8 cellular contexts compared by ENCODE assay signal in the genomic region with DNA sequence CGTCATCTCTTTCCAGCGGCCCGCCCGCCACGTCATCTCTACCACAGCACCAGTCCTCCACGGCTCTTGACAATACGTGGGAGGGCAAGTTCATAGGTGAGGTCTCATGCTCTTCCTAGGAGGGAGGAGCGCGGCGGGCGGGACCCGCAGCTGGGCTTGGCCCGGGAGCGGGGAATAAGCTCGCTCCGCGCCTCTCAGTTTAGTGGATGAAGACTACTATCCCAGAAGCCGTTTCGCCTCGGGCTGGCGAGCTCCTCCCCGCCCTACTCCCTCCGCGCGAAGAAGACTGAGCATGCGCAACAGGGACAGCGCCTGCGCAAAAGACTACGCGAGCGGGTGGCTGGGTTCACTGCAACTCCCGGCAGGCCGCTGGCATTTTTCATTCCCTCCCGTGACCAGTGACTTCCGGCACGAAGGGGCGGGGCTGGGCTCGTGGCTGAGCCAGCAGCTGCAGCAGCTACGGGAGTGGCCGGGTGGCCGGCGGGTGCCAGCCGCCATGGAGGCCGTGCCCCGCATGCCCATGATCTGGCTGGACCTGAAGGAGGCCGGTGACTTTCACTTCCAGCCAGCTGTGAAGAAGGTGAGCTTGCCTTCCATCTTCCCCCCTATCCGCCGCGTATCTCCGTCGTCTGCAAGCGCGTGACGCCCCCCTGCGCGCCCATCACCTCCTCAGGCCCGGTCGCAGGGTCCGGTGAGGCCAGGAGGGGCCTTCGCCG. TPM values are rescaled to one million over a fixed set of nuclear protein-coding genes. Genes with fewer than 3 reads are reported as not detected.
DNase-seq lines count a peak whose midpoint lies in the region; ATAC-seq, FAIRE-seq and TF ChIP-seq lines count a peak whose summit lies in the region.

A gene with protein sequence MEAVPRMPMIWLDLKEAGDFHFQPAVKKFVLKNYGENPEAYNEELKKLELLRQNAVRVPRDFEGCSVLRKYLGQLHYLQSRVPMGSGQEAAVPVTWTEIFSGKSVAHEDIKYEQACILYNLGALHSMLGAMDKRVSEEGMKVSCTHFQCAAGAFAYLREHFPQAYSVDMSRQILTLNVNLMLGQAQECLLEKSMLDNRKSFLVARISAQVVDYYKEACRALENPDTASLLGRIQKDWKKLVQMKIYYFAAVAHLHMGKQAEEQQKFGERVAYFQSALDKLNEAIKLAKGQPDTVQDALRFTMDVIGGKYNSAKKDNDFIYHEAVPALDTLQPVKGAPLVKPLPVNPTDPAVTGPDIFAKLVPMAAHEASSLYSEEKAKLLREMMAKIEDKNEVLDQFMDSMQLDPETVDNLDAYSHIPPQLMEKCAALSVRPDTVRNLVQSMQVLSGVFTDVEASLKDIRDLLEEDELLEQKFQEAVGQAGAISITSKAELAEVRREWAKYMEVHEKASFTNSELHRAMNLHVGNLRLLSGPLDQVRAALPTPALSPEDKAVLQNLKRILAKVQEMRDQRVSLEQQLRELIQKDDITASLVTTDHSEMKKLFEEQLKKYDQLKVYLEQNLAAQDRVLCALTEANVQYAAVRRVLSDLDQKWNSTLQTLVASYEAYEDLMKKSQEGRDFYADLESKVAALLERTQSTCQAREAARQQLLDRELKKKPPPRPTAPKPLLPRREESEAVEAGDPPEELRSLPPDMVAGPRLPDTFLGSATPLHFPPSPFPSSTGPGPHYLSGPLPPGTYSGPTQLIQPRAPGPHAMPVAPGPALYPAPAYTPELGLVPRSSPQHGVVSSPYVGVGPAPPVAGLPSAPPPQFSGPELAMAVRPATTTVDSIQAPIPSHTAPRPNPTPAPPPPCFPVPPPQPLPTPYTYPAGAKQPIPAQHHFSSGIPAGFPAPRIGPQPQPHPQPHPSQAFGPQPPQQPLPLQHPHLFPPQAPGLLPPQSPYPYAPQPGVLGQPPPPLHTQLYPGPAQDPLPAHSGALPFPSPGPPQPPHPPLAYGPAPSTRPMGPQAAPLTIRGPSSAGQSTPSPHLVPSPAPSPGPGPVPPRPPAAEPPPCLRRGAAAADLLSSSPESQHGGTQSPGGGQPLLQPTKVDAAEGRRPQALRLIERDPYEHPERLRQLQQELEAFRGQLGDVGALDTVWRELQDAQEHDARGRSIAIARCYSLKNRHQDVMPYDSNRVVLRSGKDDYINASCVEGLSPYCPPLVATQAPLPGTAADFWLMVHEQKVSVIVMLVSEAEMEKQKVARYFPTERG (N-terminal part only) (plus strand): TSS at position 421 of the 716 bp plus-strand sequence. CDS start 76 bp downstream, at position 497.

- H3K36me3 Mint-ChIP-seq in type B pancreatic cell, result peaks cover 12% of the 10 kb centered on the region

- peaks cover 15 to 43% of the 10 kb centered on the region in 2 donors for H3K4me1 ChIP-seq in adrenal gland (replicated peaks in 1 of 2)

- no peaks in the 10 kb centered on the region for H3K27me3 Mint-ChIP-seq in type B pancreatic cell

- H3K4me3 Mint-ChIP-seq in type B pancreatic cell, result peak within 1 kb of the TSS; percentile 100

- H3K9me3 Mint-ChIP-seq in type B pancreatic cell, result no peaks in the 10 kb centered on the region

- TF ChIP-seq POLR2A in GM12892 (IDR thresholded peaks at IDR 0.05; ENCODE audit: low read depth, low read length), result peak; percentile 80
- TF ChIP-seq POLR2A in adrenal gland (IDR thresholded peaks at IDR 0.05), result peak; percentile 77 to 96

- peak; percentile 100 for FAIRE-seq in GM12892 (lab: Jason Lieb, UNC)

- H3K4me1 Mint-ChIP-seq in type B pancreatic cell (ENCODE audit: unreplicated experiment), result peaks cover 31% of the 10 kb centered on the region

- no peak for TF ChIP-seq CTCF in adrenal gland (IDR thresholded peaks at IDR 0.05)
- TF ChIP-seq CTCF in type B pancreatic cell (conservative IDR thresholded peaks at IDR 0.05), result no peak

- peak within 1 kb of the TSS; percentile 88 to 99 (median 93) for H3K27ac ChIP-seq in adrenal gland

- ATAC-seq in HG02852 (IDR thresholded peaks at IDR 0.05; ENCODE audit: unreplicated experiment), result peak; percentile 71

- WGBS in adrenal gland, 4 donors, result 0 to 1% (median 1%) methylated on average over 17 to 61 of the region's 61 CpGs

- H3K36me3 ChIP-seq in adrenal gland (replicated peaks in 1 of 2), result no peaks in the 10 kb centered on the region

- intact Hi-C loops in adrenal gland (cut with DNase I), result no loop called here
- intact Hi-C loops in cardiac septum (cut with DNase I), result loop anchor here (5.0 kb wide), 2 partner anchors 98 to 218 kb away; a partner anchor contains a TSS

- H3K4me3 ChIP-seq in adrenal gland, result peak within 1 kb of the TSS; percentile 76 to 98 (median 84)

- DNase-seq in GM12892 (ENCODE audit: insufficient read length), result peak; percentile 92
- DNase-seq in NCI-H146 (lab: John Stamatoyannopoulos, UW), result peak; percentile 97
- peak; percentile 97 to 99 (median 98) for DNase-seq in T-helper 1 cell
- peak; percentile 99 for DNase-seq in adrenal gland
- peak; percentile 100 for DNase-seq in cardiac septum (ENCODE audit: low spot score)
- DNase-seq in pons (ENCODE audit: low spot score), result peak; percentile 98
- DNase-seq in type B pancreatic cell (ENCODE audit: extremely low spot score, unreplicated experiment), result peak; percentile 100

- peak within 1 kb of the TSS; percentile 100 for H3K27ac Mint-ChIP-seq in type B pancreatic cell

- no peaks in the 10 kb centered on the region for H3K9me3 ChIP-seq in adrenal gland (replicated peaks in 1 of 3)

- H3K27me3 ChIP-seq in adrenal gland, result no peaks in the 10 kb centered on the region

RNA-seq across cellular contexts. Expression of the gene that starts here (rescaled TPM):
- 6.1 TPM for polyA plus RNA-seq in GM12892 (2012; ENCODE audit: missing spikeins)
- total RNA-seq in adrenal gland, result 10 to 100 TPM; 20.8 to 69.6 (median 38.1) TPM
- 10 to 100 TPM in 2 of 3 donors, 1 to 10 TPM in 1; 8.4 to 70.0 (median 26.7) TPM for polyA plus RNA-seq in adrenal gland
- total RNA-seq in cardiac septum, result 24.0 TPM
- total RNA-seq in type B pancreatic cell (ENCODE audit: low replicate concordance), result 52.5 and 54.1 TPM in 2 replicates

Comparison
In these comparisons a context has a peak if more than half of its experiments do, and no peak if none do; other contexts are left out.
1. Peak in every context shown above with its lines: DNase-seq, ATAC-seq, H3K4me3 ChIP-seq and H3K27ac ChIP-seq.